Comparison of ENCODE assay signal across 30 cellular contexts in genomic region chr7:157941210-157941609, GRCh38.
"Had no signal": no experiment of that assay in that cellular context is flagged by ENCODE, and none has a peak within 500 bp of the region (broad histone marks: within the 10 kb centered on the region; RNA-seq: fewer than 3 reads in every experiment).

No MANE protein-coding gene starts in this region.

- H3K27me3 ChIP-seq: adrenal gland, body of pancreas, colonic mucosa, foreskin keratinocyte, gastrocnemius medialis had no signal

- H3K36me3 Mint-ChIP-seq: activated CD4-positive, alpha-beta memory T cell treated with anti-CD3 and anti-CD28 coated beads for 36 hours; activated CD8-positive, alpha-beta memory T cell treated with anti-CD3 and anti-CD28 coated beads, Interleukin-2, amount 10 ng/mL, durations not matched to agents 7 days and 5 days; activated naive CD8-positive, alpha-beta T cell treated with anti-CD3 and anti-CD28 coated beads for 36 hours had no signal

- H3K4me3 ChIP-seq: adrenal gland, body of pancreas, colonic mucosa, esophagus muscularis mucosa, gastrocnemius medialis, heart left ventricle had no signal

- H3K9me3 ChIP-seq: adrenal gland, body of pancreas, colonic mucosa, gastrocnemius medialis had no signal

- H3K4me1 Mint-ChIP-seq: activated CD4-positive, alpha-beta T cell treated with anti-CD3 and anti-CD28 coated beads for 36 hours; activated CD4-positive, alpha-beta T cell treated with anti-CD3 and anti-CD28 coated beads, Interleukin-2, amount 10 ng/mL, durations not matched to agents 24 days and 14 days; activated CD8-positive, alpha-beta memory T cell treated with anti-CD3 and anti-CD28 coated beads, Interleukin-2, amount 10 ng/mL, durations not matched to agents 7 days and 5 days; activated naive CD4-positive, alpha-beta T cell treated with anti-CD3 and anti-CD28 coated beads, Interleukin-2, amount 50 U/mL, for 24 hours; activated naive CD8-positive, alpha-beta T cell treated with anti-CD3 and anti-CD28 coated beads for 36 hours; activated naive CD8-positive, alpha-beta T cell treated with anti-CD3 and anti-CD28 coated beads, Interleukin-2, amount 50 U/mL, for 24 hours had no signal

- H3K4me1 ChIP-seq: adrenal gland, body of pancreas, colonic mucosa, esophagus muscularis mucosa, foreskin keratinocyte, gastrocnemius medialis, heart left ventricle had no signal

- DNase-seq: activated CD4-positive, alpha-beta memory T cell treated with anti-CD3 and anti-CD28 coated beads for 36 hours; activated CD4-positive, alpha-beta T cell treated with anti-CD3 and anti-CD28 coated beads for 36 hours; activated CD4-positive, alpha-beta T cell treated with anti-CD3 and anti-CD28 coated beads, Interleukin-2, amount 10 ng/mL, durations not matched to agents 24 days and 14 days; activated CD4-positive, CD25-positive, alpha-beta regulatory T cell; activated CD4-positive, CD25-positive, alpha-beta regulatory T cell treated with anti-CD3 and anti-CD28 coated beads, Interleukin-2, amount 50 U/mL, for 72 hours; activated CD8-positive, alpha-beta memory T cell treated with anti-CD3 and anti-CD28 coated beads, Interleukin-2, amount 10 ng/mL, durations not matched to agents 7 days and 5 days; activated CD8-positive, alpha-beta memory T cell treated with anti-CD3 and anti-CD28 coated beads, Interleukin-2, amount 50 U/mL, for 4 hours; activated CD8-positive, alpha-beta T cell treated with anti-CD3 and anti-CD28 coated beads, Interleukin-2, amount 10 ng/mL, durations not matched to agents 7 days and 5 days; activated effector memory CD4-positive, alpha-beta T cell treated with anti-CD3 and anti-CD28 coated beads, Interleukin-2, amount 50 U/mL, for 16 hours; activated naive CD4-positive, alpha-beta T cell treated with anti-CD3 and anti-CD28 coated beads for 36 hours; activated naive CD8-positive, alpha-beta T cell treated with anti-CD3 and anti-CD28 coated beads for 36 hours; activated naive CD8-positive, alpha-beta T cell treated with anti-CD3 and anti-CD28 coated beads, Interleukin-2, amount 50 U/mL, for 24 hours; activated T-cell treated with anti-CD3 and anti-CD28 coated beads, Interleukin-2, amount 50 U/mL, for 1 hour; activated T-cell treated with anti-CD3 and anti-CD28 coated beads, Interleukin-2, amount 50 U/mL, for 48 hours; adrenal gland; amygdala; body of pancreas; caudate nucleus; cerebellar nuclear complex; colonic mucosa; effector CD8-positive, alpha-beta T cell; foreskin keratinocyte; gastrocnemius medialis; glutamatergic neuron; heart left ventricle; T-helper 2 cell had no signal

- H3K27me3 Mint-ChIP-seq: activated CD4-positive, alpha-beta T cell treated with anti-CD3 and anti-CD28 coated beads, Interleukin-2, amount 10 ng/mL, durations not matched to agents 24 days and 14 days; activated CD8-positive, alpha-beta memory T cell treated with anti-CD3 and anti-CD28 coated beads, Interleukin-2, amount 10 ng/mL, durations not matched to agents 7 days and 5 days; activated naive CD8-positive, alpha-beta T cell treated with anti-CD3 and anti-CD28 coated beads, Interleukin-2, amount 50 U/mL, for 24 hours had no signal

- H3K27ac Mint-ChIP-seq: activated CD4-positive, alpha-beta memory T cell treated with anti-CD3 and anti-CD28 coated beads for 36 hours; activated CD4-positive, alpha-beta T cell treated with anti-CD3 and anti-CD28 coated beads for 36 hours; activated CD4-positive, alpha-beta T cell treated with anti-CD3 and anti-CD28 coated beads, Interleukin-2, amount 10 ng/mL, durations not matched to agents 24 days and 14 days; activated CD8-positive, alpha-beta memory T cell treated with anti-CD3 and anti-CD28 coated beads, Interleukin-2, amount 10 ng/mL, durations not matched to agents 7 days and 5 days; activated CD8-positive, alpha-beta T cell treated with anti-CD3 and anti-CD28 coated beads, Interleukin-2, amount 10 ng/mL, durations not matched to agents 7 days and 5 days; activated naive CD4-positive, alpha-beta T cell treated with anti-CD3 and anti-CD28 coated beads for 36 hours; activated naive CD4-positive, alpha-beta T cell treated with anti-CD3 and anti-CD28 coated beads, Interleukin-2, amount 50 U/mL, for 24 hours; activated naive CD8-positive, alpha-beta T cell treated with anti-CD3 and anti-CD28 coated beads for 36 hours; activated naive CD8-positive, alpha-beta T cell treated with anti-CD3 and anti-CD28 coated beads, Interleukin-2, amount 50 U/mL, for 24 hours; activated T-helper 1 cell treated with anti-CD3 and anti-CD28 coated beads, Interleukin-12 subunit alpha, Interleukin-12 subunit beta, Interleukin-2, Interleukin-4 antibody, amounts not matched to agents 30 ng/mL and 10 ng/mL and 1 ng/mL, durations not matched to agents 14 hours and 24 hours and 36 hours; activated T-helper 2 cell treated with anti-CD3 and anti-CD28 coated beads, Interferon-gamma antibody, Interleukin-2, Interleukin-4, amounts not matched to agents 10 μg/mL and 5 μg/mL and 100 μg/mL, durations not matched to agents 14 hours and 24 hours and 36 hours had no signal

- H3K27ac ChIP-seq: adrenal gland, body of pancreas, colonic mucosa, esophagus muscularis mucosa, foreskin keratinocyte, gastrocnemius medialis, heart left ventricle had no signal

- ATAC-seq: activated CD4-positive, alpha-beta T cell treated with anti-CD3 and anti-CD28 coated beads for 36 hours; activated CD8-positive, alpha-beta memory T cell treated with anti-CD3 and anti-CD28 coated beads, Interleukin-2, amount 10 ng/mL, durations not matched to agents 7 days and 5 days; activated CD8-positive, alpha-beta T cell treated with anti-CD3 and anti-CD28 coated beads, Interleukin-2, amount 10 ng/mL, durations not matched to agents 7 days and 5 days; activated naive CD8-positive, alpha-beta T cell treated with anti-CD3 and anti-CD28 coated beads, Interleukin-2, amount 50 U/mL, for 24 hours; body of pancreas; foreskin keratinocyte; gastrocnemius medialis; heart left ventricle had no signal

- H3K9me3 Mint-ChIP-seq: activated CD4-positive, alpha-beta memory T cell treated with anti-CD3 and anti-CD28 coated beads for 36 hours; activated naive CD4-positive, alpha-beta T cell treated with anti-CD3 and anti-CD28 coated beads for 36 hours; activated naive CD4-positive, alpha-beta T cell treated with anti-CD3 and anti-CD28 coated beads, Interleukin-2, amount 50 U/mL, for 24 hours; activated naive CD8-positive, alpha-beta T cell treated with anti-CD3 and anti-CD28 coated beads for 36 hours had no signal

- H3K4me3 Mint-ChIP-seq: activated CD4-positive, alpha-beta memory T cell treated with anti-CD3 and anti-CD28 coated beads for 36 hours; activated CD4-positive, alpha-beta T cell treated with anti-CD3 and anti-CD28 coated beads for 36 hours; activated CD4-positive, alpha-beta T cell treated with anti-CD3 and anti-CD28 coated beads, Interleukin-2, amount 10 ng/mL, durations not matched to agents 24 days and 14 days; activated CD8-positive, alpha-beta memory T cell treated with anti-CD3 and anti-CD28 coated beads, Interleukin-2, amount 10 ng/mL, durations not matched to agents 7 days and 5 days; activated CD8-positive, alpha-beta T cell treated with anti-CD3 and anti-CD28 coated beads, Interleukin-2, amount 10 ng/mL, durations not matched to agents 7 days and 5 days; activated naive CD4-positive, alpha-beta T cell treated with anti-CD3 and anti-CD28 coated beads for 36 hours; activated naive CD4-positive, alpha-beta T cell treated with anti-CD3 and anti-CD28 coated beads, Interleukin-2, amount 50 U/mL, for 24 hours; activated naive CD8-positive, alpha-beta T cell treated with anti-CD3 and anti-CD28 coated beads for 36 hours; activated naive CD8-positive, alpha-beta T cell treated with anti-CD3 and anti-CD28 coated beads, Interleukin-2, amount 50 U/mL, for 24 hours; activated T-helper 1 cell treated with anti-CD3 and anti-CD28 coated beads, Interleukin-12 subunit alpha, Interleukin-12 subunit beta, Interleukin-2, Interleukin-4 antibody, amounts not matched to agents 30 ng/mL and 10 ng/mL and 1 ng/mL, durations not matched to agents 14 hours and 24 hours and 36 hours had no signal

- H3K36me3 ChIP-seq: adrenal gland, colonic mucosa, esophagus muscularis mucosa, gastrocnemius medialis, heart left ventricle had no signal
